ENCODE assay signal across 5 cellular contexts in the genomic region with DNA sequence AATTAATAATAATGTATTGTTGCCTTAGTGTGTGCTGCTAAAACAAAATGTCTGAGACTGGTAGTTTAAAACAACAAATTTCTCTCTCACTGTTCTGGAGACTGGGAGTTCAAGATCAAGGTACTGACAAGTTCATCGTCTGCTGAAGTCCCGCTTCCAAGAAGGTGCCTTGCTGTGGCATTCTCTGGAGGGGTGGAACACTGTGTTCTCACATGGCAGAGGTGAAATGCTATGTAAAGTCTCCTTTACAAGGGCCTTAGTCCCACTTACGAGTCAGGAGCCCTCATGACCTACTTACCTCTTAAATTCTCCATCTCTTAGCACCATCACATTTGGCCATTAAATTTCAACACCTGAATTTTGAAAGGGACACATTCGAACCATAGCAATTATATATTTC.
"Had no signal": no experiment of that assay in that cellular context is flagged by ENCODE, and none has a peak within 500 bp of the region (broad histone marks: within the 10 kb centered on the region; RNA-seq: fewer than 3 reads in every experiment).

No MANE protein-coding gene starts in this region.

- ATAC-seq: GM23338, K562 had no signal

- DNase-seq: H9, HCEC 1CT, IMR-90 had no signal

- H3K4me3 ChIP-seq: GM23338, K562 had no signal
